In the genomic region with DNA sequence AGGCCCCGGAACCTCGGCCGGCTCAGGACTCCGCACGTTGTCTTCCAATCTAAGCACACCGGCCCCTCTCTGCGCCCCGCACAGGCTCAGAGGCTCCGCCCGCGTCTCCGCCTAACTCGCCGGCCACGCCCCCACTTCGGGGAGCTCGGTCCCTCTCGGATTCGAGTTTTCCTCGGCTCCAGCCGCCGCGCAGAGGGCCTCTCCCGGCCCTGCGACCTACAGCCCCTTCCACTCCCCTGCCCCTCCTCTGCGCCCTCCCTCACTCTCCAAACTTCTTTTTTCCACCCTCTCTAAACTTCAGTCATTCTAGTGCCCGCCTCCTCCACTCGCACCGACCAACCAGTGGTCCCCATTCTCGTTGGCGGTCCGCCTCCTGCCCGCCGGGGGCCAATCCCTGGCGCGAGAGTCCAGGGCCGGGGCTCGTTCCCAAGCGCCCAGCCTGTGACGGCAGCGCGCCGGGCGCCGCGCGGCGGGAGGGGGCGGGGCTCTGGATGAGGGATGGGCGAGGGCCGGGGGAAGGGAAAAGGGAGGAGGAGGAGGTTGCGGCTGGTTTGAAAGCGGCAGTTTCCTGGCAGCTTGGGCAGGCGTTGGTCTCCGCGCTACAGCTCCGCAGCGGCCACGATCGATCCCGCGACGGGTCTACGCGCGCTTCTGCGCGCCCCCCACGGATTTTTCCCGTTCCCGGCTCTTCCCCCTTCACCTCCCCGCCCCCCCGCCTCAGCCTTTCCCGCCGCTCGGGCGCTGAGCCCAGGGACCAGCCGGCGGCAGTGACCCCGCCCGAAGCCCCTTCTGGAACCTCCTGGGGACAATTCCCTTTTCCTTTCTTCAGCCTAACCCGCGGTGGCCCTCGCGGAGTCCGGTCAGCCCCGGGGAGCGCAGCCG, we compare ENCODE assay signal across 1 cellular context.
TF ChIP-seq lines count a peak whose summit lies in the region.

Gene MAGI3 (plus strand): TSS at position 563 of the 882 bp plus-strand sequence. CDS start 519 bp downstream, outside the sequence.

TF ChIP-seq in K562, 482 proteins besides CTCF, POLR2A, EP300 and RAD21 (continued from another document and continues in another):
- TF ChIP-seq, protein P1, sequence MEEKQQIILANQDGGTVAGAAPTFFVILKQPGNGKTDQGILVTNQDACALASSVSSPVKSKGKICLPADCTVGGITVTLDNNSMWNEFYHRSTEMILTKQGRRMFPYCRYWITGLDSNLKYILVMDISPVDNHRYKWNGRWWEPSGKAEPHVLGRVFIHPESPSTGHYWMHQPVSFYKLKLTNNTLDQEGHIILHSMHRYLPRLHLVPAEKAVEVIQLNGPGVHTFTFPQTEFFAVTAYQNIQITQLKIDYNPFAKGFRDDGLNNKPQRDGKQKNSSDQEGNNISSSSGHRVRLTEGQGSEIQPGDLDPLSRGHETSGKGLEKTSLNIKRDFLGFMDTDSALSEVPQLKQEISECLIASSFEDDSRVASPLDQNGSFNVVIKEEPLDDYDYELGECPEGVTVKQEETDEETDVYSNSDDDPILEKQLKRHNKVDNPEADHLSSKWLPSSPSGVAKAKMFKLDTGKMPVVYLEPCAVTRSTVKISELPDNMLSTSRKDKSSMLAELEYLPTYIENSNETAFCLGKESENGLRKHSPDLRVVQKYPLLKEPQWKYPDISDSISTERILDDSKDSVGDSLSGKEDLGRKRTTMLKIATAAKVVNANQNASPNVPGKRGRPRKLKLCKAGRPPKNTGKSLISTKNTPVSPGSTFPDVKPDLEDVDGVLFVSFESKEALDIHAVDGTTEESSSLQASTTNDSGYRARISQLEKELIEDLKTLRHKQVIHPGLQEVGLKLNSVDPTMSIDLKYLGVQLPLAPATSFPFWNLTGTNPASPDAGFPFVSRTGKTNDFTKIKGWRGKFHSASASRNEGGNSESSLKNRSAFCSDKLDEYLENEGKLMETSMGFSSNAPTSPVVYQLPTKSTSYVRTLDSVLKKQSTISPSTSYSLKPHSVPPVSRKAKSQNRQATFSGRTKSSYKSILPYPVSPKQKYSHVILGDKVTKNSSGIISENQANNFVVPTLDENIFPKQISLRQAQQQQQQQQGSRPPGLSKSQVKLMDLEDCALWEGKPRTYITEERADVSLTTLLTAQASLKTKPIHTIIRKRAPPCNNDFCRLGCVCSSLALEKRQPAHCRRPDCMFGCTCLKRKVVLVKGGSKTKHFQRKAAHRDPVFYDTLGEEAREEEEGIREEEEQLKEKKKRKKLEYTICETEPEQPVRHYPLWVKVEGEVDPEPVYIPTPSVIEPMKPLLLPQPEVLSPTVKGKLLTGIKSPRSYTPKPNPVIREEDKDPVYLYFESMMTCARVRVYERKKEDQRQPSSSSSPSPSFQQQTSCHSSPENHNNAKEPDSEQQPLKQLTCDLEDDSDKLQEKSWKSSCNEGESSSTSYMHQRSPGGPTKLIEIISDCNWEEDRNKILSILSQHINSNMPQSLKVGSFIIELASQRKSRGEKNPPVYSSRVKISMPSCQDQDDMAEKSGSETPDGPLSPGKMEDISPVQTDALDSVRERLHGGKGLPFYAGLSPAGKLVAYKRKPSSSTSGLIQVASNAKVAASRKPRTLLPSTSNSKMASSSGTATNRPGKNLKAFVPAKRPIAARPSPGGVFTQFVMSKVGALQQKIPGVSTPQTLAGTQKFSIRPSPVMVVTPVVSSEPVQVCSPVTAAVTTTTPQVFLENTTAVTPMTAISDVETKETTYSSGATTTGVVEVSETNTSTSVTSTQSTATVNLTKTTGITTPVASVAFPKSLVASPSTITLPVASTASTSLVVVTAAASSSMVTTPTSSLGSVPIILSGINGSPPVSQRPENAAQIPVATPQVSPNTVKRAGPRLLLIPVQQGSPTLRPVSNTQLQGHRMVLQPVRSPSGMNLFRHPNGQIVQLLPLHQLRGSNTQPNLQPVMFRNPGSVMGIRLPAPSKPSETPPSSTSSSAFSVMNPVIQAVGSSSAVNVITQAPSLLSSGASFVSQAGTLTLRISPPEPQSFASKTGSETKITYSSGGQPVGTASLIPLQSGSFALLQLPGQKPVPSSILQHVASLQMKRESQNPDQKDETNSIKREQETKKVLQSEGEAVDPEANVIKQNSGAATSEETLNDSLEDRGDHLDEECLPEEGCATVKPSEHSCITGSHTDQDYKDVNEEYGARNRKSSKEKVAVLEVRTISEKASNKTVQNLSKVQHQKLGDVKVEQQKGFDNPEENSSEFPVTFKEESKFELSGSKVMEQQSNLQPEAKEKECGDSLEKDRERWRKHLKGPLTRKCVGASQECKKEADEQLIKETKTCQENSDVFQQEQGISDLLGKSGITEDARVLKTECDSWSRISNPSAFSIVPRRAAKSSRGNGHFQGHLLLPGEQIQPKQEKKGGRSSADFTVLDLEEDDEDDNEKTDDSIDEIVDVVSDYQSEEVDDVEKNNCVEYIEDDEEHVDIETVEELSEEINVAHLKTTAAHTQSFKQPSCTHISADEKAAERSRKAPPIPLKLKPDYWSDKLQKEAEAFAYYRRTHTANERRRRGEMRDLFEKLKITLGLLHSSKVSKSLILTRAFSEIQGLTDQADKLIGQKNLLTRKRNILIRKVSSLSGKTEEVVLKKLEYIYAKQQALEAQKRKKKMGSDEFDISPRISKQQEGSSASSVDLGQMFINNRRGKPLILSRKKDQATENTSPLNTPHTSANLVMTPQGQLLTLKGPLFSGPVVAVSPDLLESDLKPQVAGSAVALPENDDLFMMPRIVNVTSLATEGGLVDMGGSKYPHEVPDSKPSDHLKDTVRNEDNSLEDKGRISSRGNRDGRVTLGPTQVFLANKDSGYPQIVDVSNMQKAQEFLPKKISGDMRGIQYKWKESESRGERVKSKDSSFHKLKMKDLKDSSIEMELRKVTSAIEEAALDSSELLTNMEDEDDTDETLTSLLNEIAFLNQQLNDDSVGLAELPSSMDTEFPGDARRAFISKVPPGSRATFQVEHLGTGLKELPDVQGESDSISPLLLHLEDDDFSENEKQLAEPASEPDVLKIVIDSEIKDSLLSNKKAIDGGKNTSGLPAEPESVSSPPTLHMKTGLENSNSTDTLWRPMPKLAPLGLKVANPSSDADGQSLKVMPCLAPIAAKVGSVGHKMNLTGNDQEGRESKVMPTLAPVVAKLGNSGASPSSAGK (IDR thresholded peaks at IDR 0.05), result peak; percentile 43; the same call in 1 of the 2 replicates
- TF ChIP-seq ZNF764 (CRISPR knock-in tag; IDR thresholded peaks at IDR 0.05; ENCODE audit: low read depth), result no peak
- 0 out of 4 replicates have a peak, but pooled peaks of 1 of the 2 experiments have one; percentile 38 for TF ChIP-seq SRF (CRISPR knock-in tag; IDR thresholded peaks at IDR 0.05)
- TF ChIP-seq FOXK1 (CRISPR knock-in tag; IDR thresholded peaks at IDR 0.05; ENCODE audit: borderline replicate concordance), result no peak
- TF ChIP-seq ZBED1 (IDR thresholded peaks at IDR 0.05), result no peak
- no peak for TF ChIP-seq SAFB2 (IDR thresholded peaks at IDR 0.05; ENCODE audit: borderline replicate concordance, low read depth, low read length, severe bottlenecking)
- no peak for TF ChIP-seq DNMT1 (IDR thresholded peaks at IDR 0.05)
- TF ChIP-seq ZNF280B (CRISPR knock-in tag; IDR thresholded peaks at IDR 0.05), result no peak
- TF ChIP-seq HNRNPL (IDR thresholded peaks at IDR 0.05; ENCODE audit: low read depth, low read length), result no peak
- TF ChIP-seq ESRRA (IDR thresholded peaks at IDR 0.05; ENCODE audit: borderline replicate concordance, low read depth), result no peak
- no peak for TF ChIP-seq FOXM1 (IDR thresholded peaks at IDR 0.05; ENCODE audit: low read depth)
- TF ChIP-seq FOXM1 (CRISPR knock-in tag; IDR thresholded peaks at IDR 0.05; ENCODE audit: low read depth), result no peak
- TF ChIP-seq MBD1 (CRISPR knock-in tag; IDR thresholded peaks at IDR 0.05), result no peak
- TF ChIP-seq, protein P2, sequence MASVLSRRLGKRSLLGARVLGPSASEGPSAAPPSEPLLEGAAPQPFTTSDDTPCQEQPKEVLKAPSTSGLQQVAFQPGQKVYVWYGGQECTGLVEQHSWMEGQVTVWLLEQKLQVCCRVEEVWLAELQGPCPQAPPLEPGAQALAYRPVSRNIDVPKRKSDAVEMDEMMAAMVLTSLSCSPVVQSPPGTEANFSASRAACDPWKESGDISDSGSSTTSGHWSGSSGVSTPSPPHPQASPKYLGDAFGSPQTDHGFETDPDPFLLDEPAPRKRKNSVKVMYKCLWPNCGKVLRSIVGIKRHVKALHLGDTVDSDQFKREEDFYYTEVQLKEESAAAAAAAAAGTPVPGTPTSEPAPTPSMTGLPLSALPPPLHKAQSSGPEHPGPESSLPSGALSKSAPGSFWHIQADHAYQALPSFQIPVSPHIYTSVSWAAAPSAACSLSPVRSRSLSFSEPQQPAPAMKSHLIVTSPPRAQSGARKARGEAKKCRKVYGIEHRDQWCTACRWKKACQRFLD (CRISPR knock-in tag; IDR thresholded peaks at IDR 0.05), result no peak
- no peak; the same call in 1 of the 2 replicates for TF ChIP-seq ETV5 (CRISPR knock-in tag; IDR thresholded peaks at IDR 0.05; ENCODE audit: low read depth)
- TF ChIP-seq, protein P3, sequence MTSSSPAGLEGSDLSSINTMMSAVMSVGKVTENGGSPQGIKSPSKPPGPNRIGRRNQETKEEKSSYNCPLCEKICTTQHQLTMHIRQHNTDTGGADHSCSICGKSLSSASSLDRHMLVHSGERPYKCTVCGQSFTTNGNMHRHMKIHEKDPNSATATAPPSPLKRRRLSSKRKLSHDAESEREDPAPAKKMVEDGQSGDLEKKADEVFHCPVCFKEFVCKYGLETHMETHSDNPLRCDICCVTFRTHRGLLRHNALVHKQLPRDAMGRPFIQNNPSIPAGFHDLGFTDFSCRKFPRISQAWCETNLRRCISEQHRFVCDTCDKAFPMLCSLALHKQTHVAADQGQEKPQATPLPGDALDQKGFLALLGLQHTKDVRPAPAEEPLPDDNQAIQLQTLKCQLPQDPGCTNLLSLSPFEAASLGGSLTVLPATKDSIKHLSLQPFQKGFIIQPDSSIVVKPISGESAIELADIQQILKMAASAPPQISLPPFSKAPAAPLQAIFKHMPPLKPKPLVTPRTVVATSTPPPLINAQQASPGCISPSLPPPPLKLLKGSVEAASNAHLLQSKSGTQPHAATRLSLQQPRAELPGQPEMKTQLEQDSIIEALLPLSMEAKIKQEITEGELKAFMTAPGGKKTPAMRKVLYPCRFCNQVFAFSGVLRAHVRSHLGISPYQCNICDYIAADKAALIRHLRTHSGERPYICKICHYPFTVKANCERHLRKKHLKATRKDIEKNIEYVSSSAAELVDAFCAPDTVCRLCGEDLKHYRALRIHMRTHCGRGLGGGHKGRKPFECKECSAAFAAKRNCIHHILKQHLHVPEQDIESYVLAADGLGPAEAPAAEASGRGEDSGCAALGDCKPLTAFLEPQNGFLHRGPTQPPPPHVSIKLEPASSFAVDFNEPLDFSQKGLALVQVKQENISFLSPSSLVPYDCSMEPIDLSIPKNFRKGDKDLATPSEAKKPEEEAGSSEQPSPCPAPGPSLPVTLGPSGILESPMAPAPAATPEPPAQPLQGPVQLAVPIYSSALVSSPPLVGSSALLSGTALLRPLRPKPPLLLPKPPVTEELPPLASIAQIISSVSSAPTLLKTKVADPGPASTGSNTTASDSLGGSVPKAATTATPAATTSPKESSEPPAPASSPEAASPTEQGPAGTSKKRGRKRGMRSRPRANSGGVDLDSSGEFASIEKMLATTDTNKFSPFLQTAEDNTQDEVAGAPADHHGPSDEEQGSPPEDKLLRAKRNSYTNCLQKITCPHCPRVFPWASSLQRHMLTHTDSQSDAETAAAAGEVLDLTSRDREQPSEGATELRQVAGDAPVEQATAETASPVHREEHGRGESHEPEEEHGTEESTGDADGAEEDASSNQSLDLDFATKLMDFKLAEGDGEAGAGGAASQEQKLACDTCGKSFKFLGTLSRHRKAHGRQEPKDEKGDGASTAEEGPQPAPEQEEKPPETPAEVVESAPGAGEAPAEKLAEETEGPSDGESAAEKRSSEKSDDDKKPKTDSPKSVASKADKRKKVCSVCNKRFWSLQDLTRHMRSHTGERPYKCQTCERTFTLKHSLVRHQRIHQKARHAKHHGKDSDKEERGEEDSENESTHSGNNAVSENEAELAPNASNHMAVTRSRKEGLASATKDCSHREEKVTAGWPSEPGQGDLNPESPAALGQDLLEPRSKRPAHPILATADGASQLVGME (CRISPR knock-in tag; IDR thresholded peaks at IDR 0.05), result peak; percentile 44; the same call in 1 of the 2 replicates
- no peak; the same call in 1 of the 2 replicates for TF ChIP-seq L3MBTL2 (IDR thresholded peaks at IDR 0.05)
- TF ChIP-seq PURB (CRISPR knock-in tag; IDR thresholded peaks at IDR 0.05; ENCODE audit: low read depth), result no peak
- TF ChIP-seq, protein P4, sequence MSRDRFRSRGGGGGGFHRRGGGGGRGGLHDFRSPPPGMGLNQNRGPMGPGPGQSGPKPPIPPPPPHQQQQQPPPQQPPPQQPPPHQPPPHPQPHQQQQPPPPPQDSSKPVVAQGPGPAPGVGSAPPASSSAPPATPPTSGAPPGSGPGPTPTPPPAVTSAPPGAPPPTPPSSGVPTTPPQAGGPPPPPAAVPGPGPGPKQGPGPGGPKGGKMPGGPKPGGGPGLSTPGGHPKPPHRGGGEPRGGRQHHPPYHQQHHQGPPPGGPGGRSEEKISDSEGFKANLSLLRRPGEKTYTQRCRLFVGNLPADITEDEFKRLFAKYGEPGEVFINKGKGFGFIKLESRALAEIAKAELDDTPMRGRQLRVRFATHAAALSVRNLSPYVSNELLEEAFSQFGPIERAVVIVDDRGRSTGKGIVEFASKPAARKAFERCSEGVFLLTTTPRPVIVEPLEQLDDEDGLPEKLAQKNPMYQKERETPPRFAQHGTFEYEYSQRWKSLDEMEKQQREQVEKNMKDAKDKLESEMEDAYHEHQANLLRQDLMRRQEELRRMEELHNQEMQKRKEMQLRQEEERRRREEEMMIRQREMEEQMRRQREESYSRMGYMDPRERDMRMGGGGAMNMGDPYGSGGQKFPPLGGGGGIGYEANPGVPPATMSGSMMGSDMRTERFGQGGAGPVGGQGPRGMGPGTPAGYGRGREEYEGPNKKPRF (IDR thresholded peaks at IDR 0.05; ENCODE audit: low read depth, low read length), result no peak
- TF ChIP-seq NRF1 (conservative IDR thresholded peaks at IDR 0.05 in 1 of 2, IDR thresholded peaks at IDR 0.05 in 1 of 2), result peak; percentile 83 to 85
- no peak for TF ChIP-seq ZNF143 (CRISPR knock-in tag; IDR thresholded peaks at IDR 0.05)
